16 cellular contexts compared by ENCODE assay signal in the genomic region with DNA sequence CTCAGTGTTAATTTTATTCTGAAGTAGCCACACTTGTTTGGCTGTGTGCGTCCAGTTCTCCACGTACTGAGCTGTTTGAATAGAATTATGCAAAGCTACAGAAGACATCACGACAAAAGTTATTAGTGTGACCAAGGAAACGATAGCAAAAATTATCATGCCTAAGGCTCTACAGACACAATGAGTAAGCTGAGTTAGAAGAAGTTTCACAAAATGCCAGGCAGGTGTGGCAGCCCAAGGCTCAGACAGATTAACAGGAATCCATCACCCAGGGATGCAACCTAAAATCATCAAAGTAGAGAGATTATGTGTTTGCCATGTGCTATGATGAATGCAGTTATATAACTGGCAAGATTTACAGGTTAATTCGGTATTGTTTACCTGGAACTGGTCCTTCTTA.
"Had no signal": no experiment of that assay in that cellular context is flagged by ENCODE, and none has a peak within 500 bp of the region (broad histone marks: within the 10 kb centered on the region; RNA-seq: fewer than 3 reads in every experiment).

No MANE protein-coding gene starts in this region.

- H3K4me3 Mint-ChIP-seq: mesothelial cell of epicardium had no signal

- ATAC-seq: foreskin keratinocyte, gastroesophageal sphincter, heart left ventricle, left cardiac atrium, left lung, left ventricle myocardium superior, lower lobe of right lung had no signal

- H3K36me3 Mint-ChIP-seq: mesothelial cell of epicardium had no signal

- H3K27ac Mint-ChIP-seq: mesothelial cell of epicardium had no signal

- H3K36me3 ChIP-seq: esophagus muscularis mucosa, gastroesophageal sphincter, heart left ventricle, left lung, lower lobe of right lung had no signal

- H3K27ac ChIP-seq: coronary artery, dorsolateral prefrontal cortex, esophagus muscularis mucosa, foreskin keratinocyte, gastroesophageal sphincter, heart left ventricle, left lung, lower lobe of right lung had no signal

- H3K4me1 ChIP-seq: left lung, lower lobe of right lung had no signal

- H3K4me3 ChIP-seq: coronary artery, dorsolateral prefrontal cortex, esophagus muscularis mucosa, gastroesophageal sphincter, heart left ventricle, left lung, lower lobe of right lung had no signal

- H3K27me3 ChIP-seq: dorsolateral prefrontal cortex, esophagus muscularis mucosa, gastroesophageal sphincter, heart left ventricle, left lung had no signal

- DNase-seq: dermis blood vessel endothelial cell; dorsolateral prefrontal cortex; effector CD4-positive, alpha-beta T cell; effector memory CD4-positive, alpha-beta T cell; foreskin keratinocyte; heart left ventricle; hippocampal formation; left cardiac atrium; left lung; left ventricle myocardium superior; lower lobe of right lung; mesenchymal stem cell had no signal

- H3K9me3 Mint-ChIP-seq: mesothelial cell of epicardium had no signal

- H3K9me3 ChIP-seq: esophagus muscularis mucosa, gastroesophageal sphincter, heart left ventricle, left lung, lower lobe of right lung had no signal
